In genomic region chrX:49277520-49277799, GRCh38 we compare ENCODE assay signal across 20 cellular contexts. TPM values are rescaled to one million over a fixed set of nuclear protein-coding genes. Genes with fewer than 3 reads are reported as not detected.
A peak's percentile ranks its signal among the peaks of the same experiment; 100 is the strongest.
DNase-seq lines count a peak whose midpoint lies in the region; ATAC-seq lines count a peak whose summit lies in the region.
"Had no signal": no experiment of that assay in that cellular context is flagged by ENCODE, and none has a peak within 500 bp of the region (broad histone marks: within the 10 kb centered on the region; RNA-seq: fewer than 3 reads in every experiment).

No MANE protein-coding gene starts in this region.

- intact Hi-C loops in activated CD4-positive, alpha-beta memory T cell treated with anti-CD3 and anti-CD28 coated beads for 36 hours (cut with micrococcal nuclease), result loop anchor here (10.0 kb wide), 1 partner anchor 703 kb away; the partner anchor contains the start of gene RBM3

- H3K27me3 Mint-ChIP-seq in activated naive CD4-positive, alpha-beta T cell treated with anti-CD3 and anti-CD28 coated beads, Interleukin-2, amount 10 ng/mL, durations not matched to agents 7 days and 5 days, result no peaks in the 10 kb centered on the region
- H3K27me3 Mint-ChIP-seq in activated CD4-positive, alpha-beta memory T cell treated with anti-CD3 and anti-CD28 coated beads for 36 hours, result no peaks in the 10 kb centered on the region
- H3K27me3 Mint-ChIP-seq in central memory CD8-positive, alpha-beta T cell, result no peaks in the 10 kb centered on the region
- H3K27me3 Mint-ChIP-seq in stimulated activated naive CD8-positive, alpha-beta T cell treated with anti-CD3 and anti-CD28 coated beads, Interleukin-15, amount 100 ng/mL, for 72 hours, result no peaks in the 10 kb centered on the region

- CTCF ChIA-PET in activated naive CD4-positive, alpha-beta T cell treated with anti-CD3 and anti-CD28 coated beads, Interleukin-2, amount 10 ng/mL, durations not matched to agents 7 days and 5 days (lab: Charles Lee), result no interaction called here
- CTCF ChIA-PET in activated CD4-positive, alpha-beta memory T cell treated with anti-CD3 and anti-CD28 coated beads for 36 hours (lab: Charles Lee), result interaction anchor here (1.1 kb wide), 1 partner anchor 9 kb away, joined by 4 read pairs; no protein-coding TSS in a partner anchor

- no peak for DNase-seq in activated naive CD4-positive, alpha-beta T cell treated with anti-CD3 and anti-CD28 coated beads, Interleukin-2, amount 10 ng/mL, durations not matched to agents 7 days and 5 days
- no peak for DNase-seq in activated naive CD4-positive, alpha-beta T cell (lab: John Stamatoyannopoulos, UW)
- no peak for DNase-seq in activated CD4-positive, alpha-beta memory T cell treated with anti-CD3 and anti-CD28 coated beads for 36 hours
- no peak for DNase-seq in central memory CD8-positive, alpha-beta T cell (ENCODE audit: low spot score in 2 of 2)
- no peak for DNase-seq in stimulated activated naive CD8-positive, alpha-beta T cell treated with anti-CD3 and anti-CD28 coated beads, Interleukin-15, amount 100 ng/mL, for 72 hours
- DNase-seq in NCI-H526 (lab: John Stamatoyannopoulos, UW) (no peak), H7 (no peak)
- DNase-seq: erythroblast, foreskin keratinocyte, GDM1, hypothalamus, NCI-H526 treated with DMSO at 0.1 percent for 48 hours had no signal

- H3K4me3 ChIP-seq in H7 (ENCODE audit: insufficient read depth, low read depth, low read length), result no peak overlapping the region
- H3K4me3 ChIP-seq: lung, pancreas, sigmoid colon had no signal

- no peaks in the 10 kb centered on the region for H3K9me3 Mint-ChIP-seq in activated naive CD4-positive, alpha-beta T cell treated with anti-CD3 and anti-CD28 coated beads, Interleukin-2, amount 10 ng/mL, durations not matched to agents 7 days and 5 days
- no peaks in the 10 kb centered on the region for H3K9me3 Mint-ChIP-seq in activated CD4-positive, alpha-beta memory T cell treated with anti-CD3 and anti-CD28 coated beads for 36 hours
- H3K9me3 Mint-ChIP-seq in central memory CD8-positive, alpha-beta T cell, result no peaks in the 10 kb centered on the region
- H3K9me3 Mint-ChIP-seq in stimulated activated naive CD8-positive, alpha-beta T cell treated with anti-CD3 and anti-CD28 coated beads, Interleukin-15, amount 100 ng/mL, for 72 hours, result no peaks in the 10 kb centered on the region

- H3K36me3 ChIP-seq in H7 (replicated peaks; ENCODE audit: control insufficient read depth, insufficient read depth, low read length), result no peaks in the 10 kb centered on the region
- H3K36me3 ChIP-seq: pancreas, sigmoid colon had no signal

- peak overlapping the region; percentile 48 for H3K4me3 Mint-ChIP-seq in activated naive CD4-positive, alpha-beta T cell treated with anti-CD3 and anti-CD28 coated beads, Interleukin-2, amount 10 ng/mL, durations not matched to agents 7 days and 5 days
- peak overlapping the region; percentile 73 for H3K4me3 Mint-ChIP-seq in activated CD4-positive, alpha-beta memory T cell treated with anti-CD3 and anti-CD28 coated beads for 36 hours
- H3K4me3 Mint-ChIP-seq in central memory CD8-positive, alpha-beta T cell, result peak overlapping the region; percentile 59
- H3K4me3 Mint-ChIP-seq in stimulated activated naive CD8-positive, alpha-beta T cell treated with anti-CD3 and anti-CD28 coated beads, Interleukin-15, amount 100 ng/mL, for 72 hours, result peak overlapping the region; percentile 58 to 77
- H3K4me3 Mint-ChIP-seq: CD14-positive monocyte had no signal

- POLR2A ChIA-PET in activated CD4-positive, alpha-beta memory T cell treated with anti-CD3 and anti-CD28 coated beads for 36 hours (lab: Charles Lee), result interaction anchor here (2.0 kb wide), 1 partner anchor 8 kb away, joined by 6 read pairs; the partner anchor contains the start of gene PPP1R3F

- no peaks in the 10 kb centered on the region for H3K27me3 ChIP-seq in H7 (ENCODE audit: control insufficient read depth, insufficient read depth, low read length)
- H3K27me3 ChIP-seq: foreskin keratinocyte, pancreas, sigmoid colon had no signal

- no peak for ATAC-seq in central memory CD8-positive, alpha-beta T cell (replicated peaks; ENCODE audit: extremely low read depth, poor library complexity, severe bottlenecking)
- ATAC-seq in stimulated activated naive CD8-positive, alpha-beta T cell treated with anti-CD3 and anti-CD28 coated beads, Interleukin-15, amount 100 ng/mL, for 72 hours, result peak; percentile 39
- ATAC-seq: foreskin keratinocyte, SK-N-SH treated with all-trans-retinoic acid at 6 μM for 48 hours had no signal

- peaks cover 28% of the 10 kb centered on the region for H3K36me3 Mint-ChIP-seq in activated naive CD4-positive, alpha-beta T cell treated with anti-CD3 and anti-CD28 coated beads, Interleukin-2, amount 10 ng/mL, durations not matched to agents 7 days and 5 days
- H3K36me3 Mint-ChIP-seq in activated CD4-positive, alpha-beta memory T cell treated with anti-CD3 and anti-CD28 coated beads for 36 hours, result peaks cover 12% of the 10 kb centered on the region
- peaks cover 6% of the 10 kb centered on the region for H3K36me3 Mint-ChIP-seq in central memory CD8-positive, alpha-beta T cell (ENCODE audit: insufficient read depth)

- H3K27ac Mint-ChIP-seq in activated naive CD4-positive, alpha-beta T cell treated with anti-CD3 and anti-CD28 coated beads, Interleukin-2, amount 10 ng/mL, durations not matched to agents 7 days and 5 days, result peak overlapping the region; percentile 96
- H3K27ac Mint-ChIP-seq in activated CD4-positive, alpha-beta memory T cell treated with anti-CD3 and anti-CD28 coated beads for 36 hours, result peak overlapping the region; percentile 100
- peak overlapping the region; percentile 44 for H3K27ac Mint-ChIP-seq in central memory CD8-positive, alpha-beta T cell (ENCODE audit: low read depth)
- H3K27ac Mint-ChIP-seq in stimulated activated naive CD8-positive, alpha-beta T cell treated with anti-CD3 and anti-CD28 coated beads, Interleukin-15, amount 100 ng/mL, for 72 hours, result peak overlapping the region; percentile 95 to 97
- H3K27ac Mint-ChIP-seq: CD14-positive monocyte had no signal

- H3K4me1 Mint-ChIP-seq in activated naive CD4-positive, alpha-beta T cell treated with anti-CD3 and anti-CD28 coated beads, Interleukin-2, amount 10 ng/mL, durations not matched to agents 7 days and 5 days, result peaks cover 82% of the 10 kb centered on the region
- H3K4me1 Mint-ChIP-seq in activated CD4-positive, alpha-beta memory T cell treated with anti-CD3 and anti-CD28 coated beads for 36 hours (ENCODE audit: low read depth), result peaks cover 87% of the 10 kb centered on the region
- peaks cover 62% of the 10 kb centered on the region for H3K4me1 Mint-ChIP-seq in central memory CD8-positive, alpha-beta T cell
- H3K4me1 Mint-ChIP-seq in stimulated activated naive CD8-positive, alpha-beta T cell treated with anti-CD3 and anti-CD28 coated beads, Interleukin-15, amount 100 ng/mL, for 72 hours, result peaks cover 81% of the 10 kb centered on the region

RNA-seq across cellular contexts. Expression of gene PPP1R3F, which starts 7.9 kb away (rescaled TPM):
- 1 to 10 TPM; 7.0 to 8.1 TPM for total RNA-seq in activated CD4-positive, alpha-beta memory T cell treated with anti-CD3 and anti-CD28 coated beads for 36 hours
- total RNA-seq in H7 (2014; rRNA removed; shearing (Covaris generic)), result 8.9 and 16.4 TPM in 2 replicates

RNA-seq across cellular contexts. Expression of gene FOXP3, which starts 12.9 kb away (rescaled TPM):
- total RNA-seq in activated CD4-positive, alpha-beta memory T cell treated with anti-CD3 and anti-CD28 coated beads for 36 hours, result 10 to 100 TPM; 23.1 to 23.8 TPM
- total RNA-seq in H7 (2014; rRNA removed; shearing (Covaris generic)), result 0.14 and 0.37 TPM in 2 replicates
- total RNA-seq: dermis microvascular lymphatic vessel endothelial cell, sigmoid colon had no signal

RNA-seq across cellular contexts. Expression of gene GAGE10, which starts 26.0 kb away (rescaled TPM):
- total RNA-seq in activated CD4-positive, alpha-beta memory T cell treated with anti-CD3 and anti-CD28 coated beads for 36 hours, result not detected
- total RNA-seq in H7 (2014; rRNA removed; shearing (Covaris generic)), result not detected in 2 replicates
- total RNA-seq: dermis microvascular lymphatic vessel endothelial cell, foreskin keratinocyte, lung, myocyte, pancreas, sigmoid colon, temporal lobe had no signal

RNA-seq across cellular contexts. Expression of gene CCDC22, which starts 42.2 kb away (rescaled TPM):
- total RNA-seq in activated CD4-positive, alpha-beta memory T cell treated with anti-CD3 and anti-CD28 coated beads for 36 hours, result 10 to 100 TPM; 21.0 to 21.1 TPM
- 11.1 and 13.7 TPM in 2 replicates for total RNA-seq in H7 (2014; rRNA removed; shearing (Covaris generic))

RNA-seq across cellular contexts. Expression of gene CACNA1F, which starts 44.3 kb away (rescaled TPM):
- under 1 TPM; 0.51 to 0.74 TPM for total RNA-seq in activated CD4-positive, alpha-beta memory T cell treated with anti-CD3 and anti-CD28 coated beads for 36 hours
- 0.55 and 2.1 TPM in 2 replicates for total RNA-seq in H7 (2014; rRNA removed; shearing (Covaris generic))
- total RNA-seq: foreskin keratinocyte, myocyte, temporal lobe had no signal

Comparison
In these comparisons a context has a peak if more than half of its experiments do, and no peak if none do; other contexts are left out.
1. H3K27ac Mint-ChIP-seq: peak in every context shown above with its lines; median percentile 100 in activated CD4-positive, alpha-beta memory T cell treated with anti-CD3 and anti-CD28 coated beads for 36 hours; 96 in activated naive CD4-positive, alpha-beta T cell treated with anti-CD3 and anti-CD28 coated beads, Interleukin-2, amount 10 ng/mL, durations not matched to agents 7 days and 5 days; 96 in stimulated activated naive CD8-positive, alpha-beta T cell treated with anti-CD3 and anti-CD28 coated beads, Interleukin-15, amount 100 ng/mL, for 72 hours; 44 in central memory CD8-positive, alpha-beta T cell.
2. RNA of gene FOXP3, which starts 12.9 kb away (total RNA-seq): 23.1 to 23.8 TPM in activated CD4-positive, alpha-beta memory T cell treated with anti-CD3 and anti-CD28 coated beads for 36 hours; 0.14 to 0.37 TPM in H7; every median in the first group is over 10 times any median in the second.
3. Peak in every context shown above with its lines, with median percentiles within 50 percentile points of each other: H3K4me3 Mint-ChIP-seq.